1 cellular context compared by ENCODE assay signal in the genomic region with DNA sequence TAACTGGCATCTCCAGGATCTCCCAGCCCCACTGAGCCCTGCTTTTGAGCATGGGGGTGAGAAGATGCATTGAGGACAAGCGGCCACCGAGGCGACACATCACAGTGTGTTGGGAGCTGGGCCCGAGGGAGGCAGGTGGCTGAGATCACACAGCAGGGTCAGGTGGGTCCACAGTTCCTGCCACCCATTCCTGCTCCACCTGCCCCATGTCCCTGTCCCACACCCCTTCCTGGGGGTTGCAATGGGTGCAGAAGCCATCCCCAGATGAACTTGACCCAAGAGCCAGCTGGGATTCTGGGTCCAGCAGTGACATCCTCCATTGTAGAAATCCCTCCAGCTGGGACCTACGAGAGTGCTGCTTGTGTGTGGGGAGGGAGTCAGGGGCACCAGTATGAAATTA.
TF ChIP-seq lines count a peak whose summit lies in the region.

No MANE protein-coding gene starts in this region.

TF ChIP-seq in HepG2, 621 proteins besides CTCF, POLR2A, EP300 and RAD21:
- TF ChIP-seq HNF4A (CRISPR knock-in tag; IDR thresholded peaks at IDR 0.05) (no peak), AKAP8 (CRISPR knock-in tag; IDR thresholded peaks at IDR 0.05) (0 out of 2 replicates have a peak, but pooled peaks have one; percentile 31), PRMT3 (CRISPR knock-in tag; IDR thresholded peaks at IDR 0.05; ENCODE audit: borderline replicate concordance, low read depth) (no peak), ZNF891 (CRISPR knock-in tag; IDR thresholded peaks at IDR 0.05) (peak; percentile 2; the same call in 1 of the 2 replicates), PHF20 (CRISPR knock-in tag; IDR thresholded peaks at IDR 0.05) (no peak), ZFX (CRISPR knock-in tag; IDR thresholded peaks at IDR 0.05; ENCODE audit: low read depth) (peak; percentile 34; the same call in 1 of the 2 replicates), ZNF136 (CRISPR knock-in tag; IDR thresholded peaks at IDR 0.05; ENCODE audit: low read depth) (no peak), ZNF782 (CRISPR knock-in tag; IDR thresholded peaks at IDR 0.05; ENCODE audit: borderline replicate concordance) (0 out of 2 replicates have a peak, but pooled peaks have one; percentile 53), AHR (CRISPR knock-in tag; IDR thresholded peaks at IDR 0.05) (peak; percentile 36; the same call in 1 of the 2 replicates), ZNF225 (CRISPR knock-in tag; IDR thresholded peaks at IDR 0.05) (peak; percentile 7; the same call in 1 of the 2 replicates), ZNF543 (CRISPR knock-in tag; IDR thresholded peaks at IDR 0.05) (peak; percentile 32; the same call in 1 of the 2 replicates), ZNF251 (CRISPR knock-in tag; IDR thresholded peaks at IDR 0.05) (0 out of 2 replicates have a peak, but pooled peaks have one; percentile 52), ZNF230 (CRISPR knock-in tag; IDR thresholded peaks at IDR 0.05) (0 out of 2 replicates have a peak, but pooled peaks have one; percentile 63), PAWR (CRISPR knock-in tag; IDR thresholded peaks at IDR 0.05; ENCODE audit: borderline replicate concordance) (0 out of 2 replicates have a peak, but pooled peaks have one; percentile 30), ZNF768 (CRISPR knock-in tag; IDR thresholded peaks at IDR 0.05) (peak; percentile 33; the same call in 1 of the 2 replicates), MTA1 (CRISPR knock-in tag; IDR thresholded peaks at IDR 0.05; ENCODE audit: borderline replicate concordance) (0 out of 2 replicates have a peak, but pooled peaks have one; percentile 26), MZF1 (CRISPR knock-in tag; IDR thresholded peaks at IDR 0.05; ENCODE audit: borderline replicate concordance) (no peak), NFYC (CRISPR knock-in tag; IDR thresholded peaks at IDR 0.05) (no peak), U2AF1 (optimal IDR thresholded peaks at IDR 0.05; ENCODE audit: low read depth, low read length) (no peak), ZNF569 (CRISPR knock-in tag; IDR thresholded peaks at IDR 0.05; ENCODE audit: borderline replicate concordance) (no peak), ZNF761 (CRISPR knock-in tag; conservative IDR thresholded peaks at IDR 0.05) (no peak), MAZ (IDR thresholded peaks at IDR 0.05; ENCODE audit: borderline replicate concordance, low read depth, low read length) (no peak), MAZ (CRISPR knock-in tag; IDR thresholded peaks at IDR 0.05; ENCODE audit: low read depth) (no peak)
- TF ChIP-seq, protein P1, sequence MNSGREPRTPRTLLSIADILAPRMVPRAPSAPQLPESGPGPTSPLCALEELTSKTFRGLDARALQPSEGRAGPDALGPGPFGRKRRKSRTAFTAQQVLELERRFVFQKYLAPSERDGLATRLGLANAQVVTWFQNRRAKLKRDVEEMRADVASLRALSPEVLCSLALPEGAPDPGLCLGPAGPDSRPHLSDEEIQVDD (CRISPR knock-in tag; IDR thresholded peaks at IDR 0.05; ENCODE audit: borderline replicate concordance) = no peak
- TF ChIP-seq, protein P2, sequence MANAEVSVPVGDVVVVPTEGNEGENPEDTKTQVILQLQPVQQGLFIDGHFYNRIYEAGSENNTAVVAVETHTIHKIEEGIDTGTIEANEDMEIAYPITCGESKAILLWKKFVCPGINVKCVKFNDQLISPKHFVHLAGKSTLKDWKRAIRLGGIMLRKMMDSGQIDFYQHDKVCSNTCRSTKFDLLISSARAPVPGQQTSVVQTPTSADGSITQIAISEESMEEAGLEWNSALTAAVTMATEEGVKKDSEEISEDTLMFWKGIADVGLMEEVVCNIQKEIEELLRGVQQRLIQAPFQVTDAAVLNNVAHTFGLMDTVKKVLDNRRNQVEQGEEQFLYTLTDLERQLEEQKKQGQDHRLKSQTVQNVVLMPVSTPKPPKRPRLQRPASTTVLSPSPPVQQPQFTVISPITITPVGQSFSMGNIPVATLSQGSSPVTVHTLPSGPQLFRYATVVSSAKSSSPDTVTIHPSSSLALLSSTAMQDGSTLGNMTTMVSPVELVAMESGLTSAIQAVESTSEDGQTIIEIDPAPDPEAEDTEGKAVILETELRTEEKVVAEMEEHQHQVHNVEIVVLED (CRISPR knock-in tag; IDR thresholded peaks at IDR 0.05; ENCODE audit: borderline replicate concordance) = no peak
- TF ChIP-seq, protein P3, sequence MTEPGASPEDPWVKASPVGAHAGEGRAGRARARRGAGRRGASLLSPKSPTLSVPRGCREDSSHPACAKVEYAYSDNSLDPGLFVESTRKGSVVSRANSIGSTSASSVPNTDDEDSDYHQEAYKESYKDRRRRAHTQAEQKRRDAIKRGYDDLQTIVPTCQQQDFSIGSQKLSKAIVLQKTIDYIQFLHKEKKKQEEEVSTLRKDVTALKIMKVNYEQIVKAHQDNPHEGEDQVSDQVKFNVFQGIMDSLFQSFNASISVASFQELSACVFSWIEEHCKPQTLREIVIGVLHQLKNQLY (CRISPR knock-in tag; IDR thresholded peaks at IDR 0.05) = no peak
- TF ChIP-seq, protein P4, sequence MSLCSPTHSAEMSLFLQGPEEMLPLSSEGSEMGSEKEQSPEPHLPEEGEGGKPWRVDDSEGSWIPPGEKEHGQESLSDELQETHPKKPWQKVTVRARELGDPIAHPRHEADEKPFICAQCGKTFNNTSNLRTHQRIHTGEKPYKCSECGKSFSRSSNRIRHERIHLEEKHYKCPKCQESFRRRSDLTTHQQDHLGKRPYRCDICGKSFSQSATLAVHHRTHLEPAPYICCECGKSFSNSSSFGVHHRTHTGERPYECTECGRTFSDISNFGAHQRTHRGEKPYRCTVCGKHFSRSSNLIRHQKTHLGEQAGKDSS (CRISPR knock-in tag; IDR thresholded peaks at IDR 0.05; ENCODE audit: borderline replicate concordance, low read depth) = peak; percentile 63; the same call in 1 of the 2 replicates
- TF ChIP-seq, protein P5, sequence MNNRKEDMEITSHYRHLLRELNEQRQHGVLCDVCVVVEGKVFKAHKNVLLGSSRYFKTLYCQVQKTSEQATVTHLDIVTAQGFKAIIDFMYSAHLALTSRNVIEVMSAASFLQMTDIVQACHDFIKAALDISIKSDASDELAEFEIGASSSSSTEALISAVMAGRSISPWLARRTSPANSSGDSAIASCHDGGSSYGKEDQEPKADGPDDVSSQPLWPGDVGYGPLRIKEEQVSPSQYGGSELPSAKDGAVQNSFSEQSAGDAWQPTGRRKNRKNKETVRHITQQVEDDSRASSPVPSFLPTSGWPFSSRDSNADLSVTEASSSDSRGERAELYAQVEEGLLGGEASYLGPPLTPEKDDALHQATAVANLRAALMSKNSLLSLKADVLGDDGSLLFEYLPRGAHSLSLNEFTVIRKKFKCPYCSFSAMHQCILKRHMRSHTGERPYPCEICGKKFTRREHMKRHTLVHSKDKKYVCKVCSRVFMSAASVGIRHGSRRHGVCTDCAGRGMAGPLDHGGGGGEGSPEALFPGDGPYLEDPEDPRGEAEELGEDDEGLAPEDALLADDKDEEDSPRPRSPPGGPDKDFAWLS (CRISPR knock-in tag; IDR thresholded peaks at IDR 0.05; ENCODE audit: borderline replicate concordance) = no peak
- TF ChIP-seq, protein P6, sequence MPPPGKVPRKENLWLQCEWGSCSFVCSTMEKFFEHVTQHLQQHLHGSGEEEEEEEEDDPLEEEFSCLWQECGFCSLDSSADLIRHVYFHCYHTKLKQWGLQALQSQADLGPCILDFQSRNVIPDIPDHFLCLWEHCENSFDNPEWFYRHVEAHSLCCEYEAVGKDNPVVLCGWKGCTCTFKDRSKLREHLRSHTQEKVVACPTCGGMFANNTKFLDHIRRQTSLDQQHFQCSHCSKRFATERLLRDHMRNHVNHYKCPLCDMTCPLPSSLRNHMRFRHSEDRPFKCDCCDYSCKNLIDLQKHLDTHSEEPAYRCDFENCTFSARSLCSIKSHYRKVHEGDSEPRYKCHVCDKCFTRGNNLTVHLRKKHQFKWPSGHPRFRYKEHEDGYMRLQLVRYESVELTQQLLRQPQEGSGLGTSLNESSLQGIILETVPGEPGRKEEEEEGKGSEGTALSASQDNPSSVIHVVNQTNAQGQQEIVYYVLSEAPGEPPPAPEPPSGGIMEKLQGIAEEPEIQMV (CRISPR knock-in tag; IDR thresholded peaks at IDR 0.05; ENCODE audit: low read depth) = 0 out of 2 replicates have a peak, but pooled peaks have one; percentile 45
- TF ChIP-seq, protein P7, sequence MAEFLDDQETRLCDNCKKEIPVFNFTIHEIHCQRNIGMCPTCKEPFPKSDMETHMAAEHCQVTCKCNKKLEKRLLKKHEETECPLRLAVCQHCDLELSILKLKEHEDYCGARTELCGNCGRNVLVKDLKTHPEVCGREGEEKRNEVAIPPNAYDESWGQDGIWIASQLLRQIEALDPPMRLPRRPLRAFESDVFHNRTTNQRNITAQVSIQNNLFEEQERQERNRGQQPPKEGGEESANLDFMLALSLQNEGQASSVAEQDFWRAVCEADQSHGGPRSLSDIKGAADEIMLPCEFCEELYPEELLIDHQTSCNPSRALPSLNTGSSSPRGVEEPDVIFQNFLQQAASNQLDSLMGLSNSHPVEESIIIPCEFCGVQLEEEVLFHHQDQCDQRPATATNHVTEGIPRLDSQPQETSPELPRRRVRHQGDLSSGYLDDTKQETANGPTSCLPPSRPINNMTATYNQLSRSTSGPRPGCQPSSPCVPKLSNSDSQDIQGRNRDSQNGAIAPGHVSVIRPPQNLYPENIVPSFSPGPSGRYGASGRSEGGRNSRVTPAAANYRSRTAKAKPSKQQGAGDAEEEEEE (CRISPR knock-in tag; IDR thresholded peaks at IDR 0.05; ENCODE audit: borderline replicate concordance) = no peak
- TF ChIP-seq, protein P8, sequence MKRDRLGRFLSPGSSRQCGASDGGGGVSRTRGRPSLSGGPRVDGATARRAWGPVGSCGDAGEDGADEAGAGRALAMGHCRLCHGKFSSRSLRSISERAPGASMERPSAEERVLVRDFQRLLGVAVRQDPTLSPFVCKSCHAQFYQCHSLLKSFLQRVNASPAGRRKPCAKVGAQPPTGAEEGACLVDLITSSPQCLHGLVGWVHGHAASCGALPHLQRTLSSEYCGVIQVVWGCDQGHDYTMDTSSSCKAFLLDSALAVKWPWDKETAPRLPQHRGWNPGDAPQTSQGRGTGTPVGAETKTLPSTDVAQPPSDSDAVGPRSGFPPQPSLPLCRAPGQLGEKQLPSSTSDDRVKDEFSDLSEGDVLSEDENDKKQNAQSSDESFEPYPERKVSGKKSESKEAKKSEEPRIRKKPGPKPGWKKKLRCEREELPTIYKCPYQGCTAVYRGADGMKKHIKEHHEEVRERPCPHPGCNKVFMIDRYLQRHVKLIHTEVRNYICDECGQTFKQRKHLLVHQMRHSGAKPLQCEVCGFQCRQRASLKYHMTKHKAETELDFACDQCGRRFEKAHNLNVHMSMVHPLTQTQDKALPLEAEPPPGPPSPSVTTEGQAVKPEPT (CRISPR knock-in tag; IDR thresholded peaks at IDR 0.05; ENCODE audit: low read depth) = 0 out of 2 replicates have a peak, but pooled peaks have one; percentile 42
- TF ChIP-seq, protein P9, sequence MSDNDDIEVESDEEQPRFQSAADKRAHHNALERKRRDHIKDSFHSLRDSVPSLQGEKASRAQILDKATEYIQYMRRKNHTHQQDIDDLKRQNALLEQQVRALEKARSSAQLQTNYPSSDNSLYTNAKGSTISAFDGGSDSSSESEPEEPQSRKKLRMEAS (IDR thresholded peaks at IDR 0.05) = no peak
- TF ChIP-seq, protein P10, sequence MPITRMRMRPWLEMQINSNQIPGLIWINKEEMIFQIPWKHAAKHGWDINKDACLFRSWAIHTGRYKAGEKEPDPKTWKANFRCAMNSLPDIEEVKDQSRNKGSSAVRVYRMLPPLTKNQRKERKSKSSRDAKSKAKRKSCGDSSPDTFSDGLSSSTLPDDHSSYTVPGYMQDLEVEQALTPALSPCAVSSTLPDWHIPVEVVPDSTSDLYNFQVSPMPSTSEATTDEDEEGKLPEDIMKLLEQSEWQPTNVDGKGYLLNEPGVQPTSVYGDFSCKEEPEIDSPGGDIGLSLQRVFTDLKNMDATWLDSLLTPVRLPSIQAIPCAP (CRISPR knock-in tag; IDR thresholded peaks at IDR 0.05; ENCODE audit: low read depth) = peak; percentile 35; the same call in 1 of the 2 replicates
- TF ChIP-seq, protein P11, sequence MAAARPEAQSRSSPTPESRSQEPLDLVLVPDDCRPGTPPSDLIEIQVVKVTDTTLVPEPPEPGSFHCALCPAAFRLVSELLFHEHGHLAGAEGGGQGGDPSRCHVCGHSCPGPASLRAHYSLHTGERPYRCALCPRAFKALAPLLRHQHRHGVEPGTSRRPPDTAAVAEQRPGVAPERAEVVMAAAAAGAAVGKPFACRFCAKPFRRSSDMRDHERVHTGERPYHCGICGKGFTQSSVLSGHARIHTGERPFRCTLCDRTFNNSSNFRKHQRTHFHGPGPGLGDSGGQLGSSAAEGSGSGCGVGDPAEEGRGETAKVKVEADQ (CRISPR knock-in tag; IDR thresholded peaks at IDR 0.05; ENCODE audit: borderline replicate concordance) = no peak
TF ChIP-seq in HepG2: peak in this region for 16.
